Comparison of ENCODE assay signal across 8 cellular contexts in genomic region chr7:72829964-72830354, GRCh38. TPM values are rescaled to one million over a fixed set of nuclear protein-coding genes. Genes with fewer than 3 reads are reported as not detected.
DNase-seq lines count a peak whose midpoint lies in the region; ATAC-seq and TF ChIP-seq lines count a peak whose summit lies in the region.
"Not testable (repeated sequence)": the region's sequence is repeated elsewhere in the genome, so short reads cannot be mapped to it uniquely, and the experiment has no call there.

No MANE protein-coding gene starts in this region.

- H3K4me1 ChIP-seq in A673 (ENCODE audit: insufficient read depth, low read length, poor library complexity, severe bottlenecking); iPS-20b (ENCODE audit: insufficient read depth, low read length): not testable (repeated sequence)

- CTCF ChIA-PET in A673 (lab: Charles Lee), result interaction anchor here (0.6 to 0.7 kb wide), 2 partner anchors 18 to 205 kb away, joined by 3 to 5 read pairs; no protein-coding TSS in a partner anchor

- ATAC-seq in GM18858 (IDR thresholded peaks at IDR 0.05; ENCODE audit: unreplicated experiment) (peak; percentile 14), HG03108 (IDR thresholded peaks at IDR 0.05; ENCODE audit: unreplicated experiment) (peak; percentile 22)

- not testable (repeated sequence) for H3K27me3 ChIP-seq in A673 (replicated peaks; ENCODE audit: insufficient read depth, low read depth, low read length, poor library complexity); iPS-20b (ENCODE audit: insufficient read depth, low read length)

- H3K9me3 ChIP-seq in A673 (ENCODE audit: low read depth, low read length, poor library complexity, severe bottlenecking); iPS-20b (ENCODE audit: insufficient read depth, low read depth, low read length): not testable (repeated sequence)

- peak; percentile 57 for TF ChIP-seq CTCF in A673 (conservative IDR thresholded peaks at IDR 0.05; ENCODE audit: low read depth, low read length)

- H3K4me3 ChIP-seq in A673 (ENCODE audit: low read depth, low read length, poor library complexity, severe bottlenecking), result peak overlapping the region; percentile 71
- H3K4me3 ChIP-seq in iPS-20b (ENCODE audit: low read length), result peak overlapping the region; percentile 80

- peak; percentile 66 for DNase-seq in A673 (ENCODE audit: low spot score)
- DNase-seq in NCI-H524 (lab: John Stamatoyannopoulos, UW), result peak; percentile 12 to 54
- DNase-seq in activated CD4-positive, alpha-beta T cell treated with anti-CD3 and anti-CD28 coated beads for 1 hour, result peak; percentile 37
- peak in 46 of 61 donors; percentile 1 to 76 (median 38) for DNase-seq in caudate nucleus (lab: John Stamatoyannopoulos, UW)
- peak; percentile 81 for DNase-seq in renal cortical epithelial cell (ENCODE audit: low read depth)

- POLR2A ChIA-PET in A673 (lab: Charles Lee; ENCODE audit: low non-redundant PET), result not testable (repeated sequence)

- intact Hi-C loops in A673 (cut with micrococcal nuclease; ENCODE audit: unreplicated experiment), result loop anchor here (2.0 kb wide), 1 partner anchor 95 kb away; the partner anchor contains the start of gene POM121

- H3K9ac ChIP-seq in iPS-20b (ENCODE audit: low read depth, low read length), result peak overlapping the region; percentile 70; the same call in 1 of the 2 replicates

- H3K27ac ChIP-seq in A673 (ENCODE audit: low read depth, low read length, poor library complexity, severe bottlenecking), result peak overlapping the region; percentile 80
- peak overlapping the region; percentile 85 for H3K27ac ChIP-seq in caudate nucleus (ENCODE audit: low read depth, low read length)
- H3K27ac ChIP-seq in iPS-20b (ENCODE audit: low read length), result not testable (repeated sequence)

- H3K36me3 ChIP-seq in A673 (ENCODE audit: insufficient read depth, low read length, poor library complexity, severe bottlenecking) (peaks cover 14% of the 10 kb centered on the region), iPS-20b (ENCODE audit: insufficient read depth, low read depth, low read length) (peaks cover 33% of the 10 kb centered on the region)

- not testable (repeated sequence) for BruUV-seq in A673 (replicated peaks; lab: Mats Ljungman, UMichigan)

RNA-seq across cellular contexts. Expression of gene TYW1B, which starts 2.0 kb away (rescaled TPM):
- total RNA-seq in A673 (2021) (2.6 TPM in 2 replicates), renal cortical epithelial cell (0.87 and 2.8 TPM in 2 replicates)
